ENCODE assay signal across 22 cellular contexts in the genomic region with DNA sequence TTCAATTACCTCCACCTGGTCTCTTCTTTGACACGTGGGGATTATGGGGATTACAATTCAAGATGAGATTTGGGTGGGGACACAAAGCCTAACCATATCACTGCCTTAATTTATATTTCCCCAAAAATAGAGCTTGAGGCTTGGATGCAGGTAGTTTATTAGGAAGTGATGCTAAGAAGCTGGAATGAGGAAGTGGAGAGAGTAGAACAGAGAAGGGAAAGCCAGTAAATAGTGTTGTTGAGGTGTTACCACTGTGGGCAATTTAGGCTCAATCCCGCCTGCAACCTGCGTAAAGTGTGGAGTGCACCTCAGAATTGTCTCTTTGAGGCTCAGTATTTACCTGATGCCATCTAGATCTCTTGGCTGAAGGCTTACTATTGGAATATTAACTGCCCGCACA.
"Had no signal": no experiment of that assay in that cellular context is flagged by ENCODE, and none has a peak within 500 bp of the region (broad histone marks: within the 10 kb centered on the region; RNA-seq: fewer than 3 reads in every experiment).

No MANE protein-coding gene starts in this region.

- DNase-seq: KBM-7, NCI-H1092, NCI-H1105 treated with DMSO at 0.1 percent for 48 hours, NCI-H1417 treated with DMSO at 0.1 percent for 48 hours, NCI-H146, NCI-H1694 treated with DMSO at 0.1 percent for 48 hours, NCI-H1930, NCI-H2081, NCI-H2107, NCI-H2227 treated with DMSO at 0.1 percent for 48 hours, NCI-H524, NCI-H526 treated with DMSO at 0.1 percent for 48 hours, NCI-H774, PC-3, SHP77, SK-N-SH, SW 1271 had no signal

- H3K4me2 ChIP-seq: SK-N-SH had no signal

- H3K27me3 Mint-ChIP-seq: IgD-negative memory B cell had no signal

- H3K9ac ChIP-seq: SK-N-SH had no signal

- ATAC-seq: Panc1, PC-3 had no signal

- H3K27ac ChIP-seq: HL-60, RWPE1 had no signal

- FAIRE-seq: HTR-8/SVneo had no signal

- H3K9me3 ChIP-seq: SK-N-SH had no signal

- H3K9me3 Mint-ChIP-seq: IgD-negative memory B cell had no signal
